In the genomic region with DNA sequence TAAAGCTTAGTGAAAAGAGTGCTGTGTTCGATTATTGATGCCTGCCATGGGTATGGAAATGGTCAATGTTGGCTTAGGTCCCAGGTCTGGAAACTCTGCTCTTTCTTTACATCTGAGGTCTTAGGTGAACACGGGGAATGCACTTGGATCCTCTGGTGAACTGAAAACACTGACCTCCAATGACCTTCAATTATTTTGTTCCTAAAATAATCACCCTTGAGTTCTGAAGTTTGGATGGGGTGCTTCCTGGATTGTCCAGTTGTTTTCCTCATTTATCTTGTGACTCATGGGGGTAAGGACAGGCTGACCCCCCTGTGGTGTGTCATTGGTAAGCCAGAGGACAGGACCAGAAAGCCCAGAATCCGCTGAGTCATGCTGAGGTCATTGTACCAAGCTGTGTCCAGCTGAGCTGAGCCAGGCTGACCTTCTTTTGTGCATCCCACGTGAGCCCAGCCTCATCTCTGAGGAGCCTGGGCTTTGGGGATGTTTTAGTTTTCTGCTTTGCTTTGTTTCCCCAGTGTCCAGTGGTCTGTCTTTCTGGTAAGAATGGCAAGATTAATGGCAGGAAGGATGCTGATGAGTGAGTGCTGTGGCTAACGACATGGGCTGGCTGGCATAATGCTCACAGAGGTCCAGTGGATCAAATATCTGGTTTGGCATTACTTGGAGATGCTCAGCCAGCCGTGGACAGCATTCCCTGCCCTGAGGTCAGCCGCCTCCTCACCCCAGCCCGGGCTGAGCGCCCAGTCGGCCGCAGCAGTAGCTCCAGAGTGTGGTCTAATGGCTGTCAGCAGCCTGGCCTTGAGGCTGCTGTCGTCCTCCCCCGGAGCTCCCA, we compare ENCODE assay signal across 8 cellular contexts. TPM values are rescaled to one million over a fixed set of nuclear protein-coding genes. Genes with fewer than 3 reads are reported as not detected.
DNase-seq lines count a peak whose midpoint lies in the region; ATAC-seq, FAIRE-seq and TF ChIP-seq lines count a peak whose summit lies in the region.

No MANE protein-coding gene starts in this region.

- peaks cover 23% of the 10 kb centered on the region for H3K4me1 Mint-ChIP-seq in central memory CD8-positive, alpha-beta T cell

- in situ Hi-C loops in IMR-90 (cut with MboI; ENCODE audit: low sequenced_read_pairs), result loop anchor here (5.0 kb wide), 1 partner anchor 78 kb away; no protein-coding TSS in a partner anchor

- H3K79me1 ChIP-seq in IMR-90 (ENCODE audit: low read depth in 1 of 2, low read length in 2 of 2), result peaks cover 20 to 49% of the 10 kb centered on the region in 2 experiments

- no peak for TF ChIP-seq CTCF in A549 (IDR thresholded peaks at IDR 0.05)
- TF ChIP-seq CTCF in IMR-90 (conservative IDR thresholded peaks at IDR 0.05; ENCODE audit: low read depth, low read length), result no peak

- no peaks in the 10 kb centered on the region for H3K9me3 ChIP-seq in A549
- no peaks in the 10 kb centered on the region for H3K9me3 ChIP-seq in IMR-90 (ENCODE audit: control insufficient read depth, insufficient read depth, low read length)

- peaks cover 43% of the 10 kb centered on the region for H3K36me3 ChIP-seq in IMR-90 (ENCODE audit: control insufficient read depth, insufficient read depth, low read length)

- dilution Hi-C loops in IMR-90 (cut with HindIII; ENCODE audit: low sequenced_read_pairs, unreplicated experiment), result no loop called here

- H3K36me3 Mint-ChIP-seq in central memory CD8-positive, alpha-beta T cell (ENCODE audit: insufficient read depth), result peaks cover 17% of the 10 kb centered on the region

- H3K23ac ChIP-seq in IMR-90 (ENCODE audit: low read depth, low read length), result peak overlapping the region; percentile 76

- H3K56ac ChIP-seq in IMR-90 (ENCODE audit: extremely low read depth, insufficient read depth, low read length), result peak overlapping the region; percentile 67

- H3K27me3 ChIP-seq in IMR-90 (ENCODE audit: control insufficient read depth, insufficient read depth, low read length) (no peaks in the 10 kb centered on the region), layer of hippocampus (ENCODE audit: control insufficient read depth, insufficient read depth, low read length) (no peaks in the 10 kb centered on the region)

- H4K91ac ChIP-seq in IMR-90 (ENCODE audit: insufficient read depth, low read depth, low read length), result peak overlapping the region; percentile 98

- CTCF ChIA-PET in A549 (lab: Yijun Ruan, JAX) (interaction anchor here (0.6 to 1.7 kb wide), 7 partner anchors 10 to 136 kb away, joined by 3 to 5 read pairs (median 3); no protein-coding TSS in a partner anchor), IMR-90 (lab: Yijun Ruan, JAX) (interaction anchor here (0.5 to 1.8 kb wide), 4 partner anchors 9 to 575 kb away, joined by 4 to 5 read pairs (median 4); no protein-coding TSS in a partner anchor)

- no peak overlapping the region for H3K4me3 Mint-ChIP-seq in central memory CD8-positive, alpha-beta T cell

- H4K20me1 ChIP-seq in IMR-90 (ENCODE audit: insufficient read depth, low read length), result peaks cover 13% of the 10 kb centered on the region

- peak overlapping the region; percentile 94 for H2BK20ac ChIP-seq in IMR-90 (ENCODE audit: low read depth, low read length)

- peaks cover 36% of the 10 kb centered on the region for H3K4me1 ChIP-seq in A549
- peaks cover 22% of the 10 kb centered on the region for H3K4me1 ChIP-seq in IMR-90 (ENCODE audit: control insufficient read depth, insufficient read depth, low read length)

- peak overlapping the region; percentile 66 for H3K18ac ChIP-seq in IMR-90 (ENCODE audit: low read depth, low read length)

- H4K8ac ChIP-seq in IMR-90 (ENCODE audit: low read depth in 2 of 2, low read length in 2 of 2), result peak overlapping the region; percentile 26 to 83

- no peak for TF ChIP-seq POLR2A in A549 (IDR thresholded peaks at IDR 0.05; ENCODE audit: low read length)
- TF ChIP-seq POLR2A in IMR-90 (IDR thresholded peaks at IDR 0.05; ENCODE audit: low read depth, low read length), result no peak

- ATAC-seq in A549 (peak; percentile 92), IMR-90 (ENCODE audit: low read depth) (peak; percentile 92), GM18907 (IDR thresholded peaks at IDR 0.05; ENCODE audit: unreplicated experiment) (no peak)
- ATAC-seq in central memory CD8-positive, alpha-beta T cell (replicated peaks; ENCODE audit: extremely low read depth, poor library complexity, severe bottlenecking), result no peak

- 45% methylated on average over 11 of the region's 13 CpGs for WGBS in A549 (ENCODE audit: missing lambda C conversion rate)
- 0% methylated on average over 1 of the region's 13 CpGs; no CpG with 5 or more reads in 1 of the 2 experiments for WGBS in IMR-90 (ENCODE audit: extremely low coverage in 2 of 2, insufficient read length in 1 of 2), 2 experiments

- H2BK15ac ChIP-seq in IMR-90 (ENCODE audit: low read depth, low read length), result peak overlapping the region; percentile 100

- peaks cover 34% of the 10 kb centered on the region for H3K9me1 ChIP-seq in IMR-90 (ENCODE audit: insufficient read depth, low read length)

- peak; percentile 31 to 49; a peak in 1 of 5 replicates for TF ChIP-seq EP300 in A549 (IDR thresholded peaks at IDR 0.05)

- BruUV-seq in IMR-90 (replicated peaks; lab: Mats Ljungman, UMichigan), result no TSS peak

- peak overlapping the region; percentile 59 for H2AK9ac ChIP-seq in IMR-90 (replicated peaks; ENCODE audit: low read depth, low read length, poor library complexity)

- intact Hi-C loops in IMR-90 (cut with micrococcal nuclease), result loop anchor here (1.0 to 2.0 kb wide), 2 partner anchors 84 to 140 kb away; no protein-coding TSS in a partner anchor

- peak overlapping the region; percentile 73 for H3K9ac ChIP-seq in IMR-90 (ENCODE audit: low read depth, low read length)

- H3K4ac ChIP-seq in IMR-90 (ENCODE audit: low read depth, low read length), result peak overlapping the region; percentile 97

- no peaks in the 10 kb centered on the region for H3K9me3 Mint-ChIP-seq in central memory CD8-positive, alpha-beta T cell

- H3K4me2 ChIP-seq in A549 (peak overlapping the region; percentile 59), IMR-90 (ENCODE audit: low read depth, low read length) (peak overlapping the region; percentile 48)

- H2BK5ac ChIP-seq in IMR-90 (ENCODE audit: low read depth, low read length, poor library complexity, severe bottlenecking), result peak overlapping the region; percentile 90

- H3K14ac ChIP-seq in IMR-90 (replicated peaks; ENCODE audit: low read depth, low read length), result peak overlapping the region; percentile 98

- peak overlapping the region; percentile 95 for H2BK120ac ChIP-seq in IMR-90 (ENCODE audit: low read depth, low read length)

- peak overlapping the region; percentile 100 for H2AK5ac ChIP-seq in IMR-90 (ENCODE audit: low read depth, low read length)

- POLR2A ChIA-PET in A549 (lab: Yijun Ruan, JAX), result interaction anchor here (1.6 kb wide), 1 partner anchor 36 kb away, joined by 7 read pairs; a partner anchor contains a TSS
- POLR2A ChIA-PET in IMR-90 (lab: Charles Lee; ENCODE audit: unreplicated experiment), result no interaction called here

- FAIRE-seq in A549 (lab: Jason Lieb, UNC), result peak; percentile 59

- H3K27me3 Mint-ChIP-seq in central memory CD8-positive, alpha-beta T cell, result no peaks in the 10 kb centered on the region

- H4K5ac ChIP-seq in IMR-90 (ENCODE audit: low read depth, low read length), result peak overlapping the region; percentile 85

- H3K27ac Mint-ChIP-seq in central memory CD8-positive, alpha-beta T cell (ENCODE audit: low read depth), result peak overlapping the region; percentile 64

- 0 out of 5 replicates have a peak, but pooled peaks of 1 of the 2 experiments have one; percentile 20 for TF ChIP-seq RAD21 in A549 (conservative IDR thresholded peaks at IDR 0.05 in 1 of 2, IDR thresholded peaks at IDR 0.05 in 1 of 2)
- TF ChIP-seq RAD21 in IMR-90 (IDR thresholded peaks at IDR 0.05; ENCODE audit: low read length), result no peak; the same call in 1 of the 2 replicates

- peak; percentile 88 to 91 for DNase-seq in A549 (ENCODE audit: low read depth in 1 of 2, low spot score in 1 of 2)
- peak; percentile 99 for DNase-seq in IMR-90
- no peak for DNase-seq in central memory CD8-positive, alpha-beta T cell (ENCODE audit: low spot score in 2 of 2)
- DNase-seq in stromal cell of bone marrow (ENCODE audit: low read depth), result peak; percentile 100
- DNase-seq in NK-92 (lab: John Stamatoyannopoulos, UW; ENCODE audit: unreplicated experiment), result no peak
- no peak for DNase-seq in NCI-H128 (lab: John Stamatoyannopoulos, UW; ENCODE audit: unreplicated experiment)

- peak overlapping the region; percentile 68 for H2AFZ ChIP-seq in IMR-90 (replicated peaks; ENCODE audit: low read length, poor library complexity)

- peak overlapping the region; percentile 87 to 90 for H3K27ac ChIP-seq in A549
- peak overlapping the region; percentile 88 for H3K27ac ChIP-seq in IMR-90 (ENCODE audit: insufficient read depth, low read length)
- H3K27ac ChIP-seq in layer of hippocampus (ENCODE audit: low read depth, low read length), result peak overlapping the region; percentile 97

- H3K4me3 ChIP-seq in A549, result no peak overlapping the region
- H3K4me3 ChIP-seq in IMR-90 (ENCODE audit: insufficient read depth, low read depth, low read length), result no peak overlapping the region

TF ChIP-seq in IMR-90, 13 proteins besides CTCF, POLR2A, EP300 and RAD21 (continues in another document):
- TF ChIP-seq BHLHE40 (IDR thresholded peaks at IDR 0.05; ENCODE audit: low read depth, low read length) (peak; percentile 89), MAFK (IDR thresholded peaks at IDR 0.05; ENCODE audit: low read depth, low read length) (peak; percentile 95), MAZ (IDR thresholded peaks at IDR 0.05; ENCODE audit: borderline replicate concordance, low read depth, low read length) (peak; percentile 35; the same call in 1 of the 2 replicates)

RNA-seq across cellular contexts. Expression of a gene that starts 35.6 kb away (rescaled TPM):
- polyA plus RNA-seq in A549 (2011; rRNA removed), result 4.7 and 6.6 TPM in 2 replicates
- polyA plus RNA-seq in A549 (2012; cell fraction: cytosol; rRNA removed), result 2.0 and 2.4 TPM in 2 replicates
- 5.3 and 6.9 TPM in 2 replicates for polyA plus RNA-seq in A549 (2012; cell fraction: nucleus; rRNA removed)
- polyA plus RNA-seq in A549 (2017; fragmentation: RNase III; extraction: RNeasy Plus Mini Kit Qiagen cat#74134 plus additional on column Dnase treatment), result 2.9 to 3.6 TPM (median 3.1 TPM) in 3 replicates
- polyA minus RNA-seq in A549 (2011; rRNA and poly(A)+ RNA removed), result 11.5 and 14.1 TPM in 2 replicates
- 8.1 and 8.6 TPM in 2 replicates for total RNA-seq in IMR-90 (2012; rRNA removed)
- polyA plus RNA-seq in IMR-90 (2012; rRNA removed), result 10.8 and 12.1 TPM in 2 replicates
- polyA plus RNA-seq in IMR-90 (2012; cell fraction: cytosol; rRNA removed), result 7.4 and 13.3 TPM in 2 replicates
- polyA plus RNA-seq in IMR-90 (2012; cell fraction: nucleus; rRNA removed; ENCODE audit: low replicate concordance), result 19.2 and 26.6 TPM in 2 replicates

RNA-seq across cellular contexts. Expression of a gene that starts 50.4 kb away (rescaled TPM):
- polyA plus RNA-seq in A549 (2011; rRNA removed), result 21.6 and 33.3 TPM in 2 replicates
- polyA plus RNA-seq in A549 (2012; cell fraction: cytosol; rRNA removed), result 5.6 TPM in 2 replicates
- 1.1 and 2.0 TPM in 2 replicates for polyA plus RNA-seq in A549 (2012; cell fraction: nucleus; rRNA removed)
- 15.6 to 18.6 TPM (median 16.8 TPM) in 3 replicates for polyA plus RNA-seq in A549 (2017; fragmentation: RNase III; extraction: RNeasy Plus Mini Kit Qiagen cat#74134 plus additional on column Dnase treatment)
- polyA minus RNA-seq in A549 (2011; rRNA and poly(A)+ RNA removed), result 9.0 and 12.6 TPM in 2 replicates
- total RNA-seq in IMR-90 (2012; rRNA removed), result 18.6 and 34.2 TPM in 2 replicates
- 10.6 and 13.8 TPM in 2 replicates for polyA plus RNA-seq in IMR-90 (2012; rRNA removed)
- 2.1 and 3.4 TPM in 2 replicates for polyA plus RNA-seq in IMR-90 (2012; cell fraction: cytosol; rRNA removed)
- polyA plus RNA-seq in IMR-90 (2012; cell fraction: nucleus; rRNA removed; ENCODE audit: low replicate concordance), result 0.53 and 6.1 TPM in 2 replicates

Comparison
In these comparisons a context has a peak if more than half of its experiments do, and no peak if none do; other contexts are left out.
1. ATAC-seq: peak in A549 (2 of 2) and IMR-90 (single experiment); none in central memory CD8-positive, alpha-beta T cell (single experiment) and GM18907 (single experiment).
2. DNase-seq: peak in A549 (2 of 2), IMR-90 (single experiment) and stromal cell of bone marrow (single experiment); none in central memory CD8-positive, alpha-beta T cell (0 of 2), NK-92 (single experiment) and NCI-H128 (single experiment).
3. Peak in every context shown above with its lines, with median percentiles within 50 percentile points of each other: H3K27ac ChIP-seq.